21 cellular contexts compared by ENCODE assay signal in the genomic region with DNA sequence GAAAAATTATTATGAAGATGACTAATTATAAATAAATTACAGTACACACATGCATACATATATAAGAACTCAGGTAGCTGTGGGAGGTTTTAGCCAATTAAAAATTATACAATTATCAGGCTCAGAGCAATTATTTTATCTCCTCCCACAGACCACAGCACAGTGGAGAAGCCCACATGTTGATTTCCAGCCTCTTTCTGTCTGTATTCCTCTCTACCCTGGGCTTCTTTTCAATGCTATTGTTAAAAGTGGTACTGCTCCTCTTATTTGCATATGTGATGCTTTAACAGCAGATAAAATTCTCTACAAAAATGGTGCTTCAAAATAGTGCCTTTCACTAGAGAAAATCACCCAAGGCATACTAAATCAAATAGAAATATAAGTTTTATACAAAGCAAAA.
DNase-seq lines count a peak whose midpoint lies in the region; ATAC-seq and TF ChIP-seq lines count a peak whose summit lies in the region.
"Had no signal": no experiment of that assay in that cellular context is flagged by ENCODE, and none has a peak within 500 bp of the region (broad histone marks: within the 10 kb centered on the region; RNA-seq: fewer than 3 reads in every experiment).

No MANE protein-coding gene starts in this region.

- H3K27me3 Mint-ChIP-seq in mesothelial cell of epicardium (ENCODE audit: low read depth) = no peaks in the 10 kb centered on the region
- H3K27me3 Mint-ChIP-seq in stimulated activated naive B cell treated with anti-CD40 and anti-IgM and Interleukin-4, amounts not matched to agents 10 μg/mL and 1 μg/mL and 100 μg/mL, for 72 hours = no peaks in the 10 kb centered on the region
- H3K27me3 Mint-ChIP-seq: CD4-positive, alpha-beta memory T cell had no signal

- H3K4me1 ChIP-seq in BE2C = peaks cover 28% of the 10 kb centered on the region
- H3K4me1 ChIP-seq: Peyer's patch had no signal

- H3K9me3 ChIP-seq in BE2C = no peaks in the 10 kb centered on the region
- H3K9me3 ChIP-seq: MG63, pancreas, Peyer's patch had no signal

- H3K27me3 ChIP-seq in BE2C = no peaks in the 10 kb centered on the region
- H3K27me3 ChIP-seq: cardiac muscle cell, MG63, pancreas, Peyer's patch had no signal

- H3K4me3 Mint-ChIP-seq in mesothelial cell of epicardium = no peak overlapping the region
- H3K4me3 Mint-ChIP-seq in stimulated activated naive B cell treated with anti-CD40 and anti-IgM and Interleukin-4, amounts not matched to agents 10 μg/mL and 1 μg/mL and 100 μg/mL, for 72 hours = no peak overlapping the region
- H3K4me3 Mint-ChIP-seq: CD4-positive, alpha-beta memory T cell; nephron progenitor cell; T-helper 2 cell treated with Interferon-gamma antibody and Interleukin-4, amounts not matched to agents 5 μg/mL and 100 μg/mL, for 36 hours had no signal

- no peaks in the 10 kb centered on the region for H3K36me3 ChIP-seq in BE2C
- H3K36me3 ChIP-seq: cardiac muscle cell, pancreas, Peyer's patch had no signal

- no peak for ATAC-seq in stimulated activated naive B cell treated with anti-CD40 and anti-IgM and Interleukin-4, amounts not matched to agents 10 μg/mL and 1 μg/mL and 100 μg/mL, for 72 hours (replicated peaks)

- no peaks in the 10 kb centered on the region for H3K9me3 Mint-ChIP-seq in mesothelial cell of epicardium
- no peaks in the 10 kb centered on the region for H3K9me3 Mint-ChIP-seq in stimulated activated naive B cell treated with anti-CD40 and anti-IgM and Interleukin-4, amounts not matched to agents 10 μg/mL and 1 μg/mL and 100 μg/mL, for 72 hours
- H3K9me3 Mint-ChIP-seq: CD4-positive, alpha-beta memory T cell; H9; nephron progenitor cell; T-helper 2 cell treated with Interferon-gamma antibody and Interleukin-4, amounts not matched to agents 5 μg/mL and 100 μg/mL, for 36 hours had no signal

- peaks cover 22% of the 10 kb centered on the region for H3K36me3 Mint-ChIP-seq in mesothelial cell of epicardium
- H3K36me3 Mint-ChIP-seq in stimulated activated naive B cell treated with anti-CD40 and anti-IgM and Interleukin-4, amounts not matched to agents 10 μg/mL and 1 μg/mL and 100 μg/mL, for 72 hours = no peaks in the 10 kb centered on the region
- H3K36me3 Mint-ChIP-seq: CD4-positive, alpha-beta memory T cell had no signal

- H3K4me3 ChIP-seq in BE2C (ENCODE audit: low read depth, low read length) = peak overlapping the region; percentile 52
- H3K4me3 ChIP-seq: cardiac muscle cell, MG63, Peyer's patch had no signal

- in situ Hi-C loops in KBM-7 (cut with MboI; ENCODE audit: low pct_unique_long_range_greater_than_20kb, low sequenced_read_pairs) = no loop called here

- H3K27ac ChIP-seq in 22Rv1 (peak overlapping the region; percentile 89), VCaP (peak overlapping the region; percentile 82)
- H3K27ac ChIP-seq: cardiac muscle cell had no signal

- peak overlapping the region; percentile 70 for H3K27ac Mint-ChIP-seq in mesothelial cell of epicardium
- no peak overlapping the region for H3K27ac Mint-ChIP-seq in stimulated activated naive B cell treated with anti-CD40 and anti-IgM and Interleukin-4, amounts not matched to agents 10 μg/mL and 1 μg/mL and 100 μg/mL, for 72 hours
- H3K27ac Mint-ChIP-seq: CD4-positive, alpha-beta memory T cell; nephron progenitor cell; T-helper 2 cell treated with Interferon-gamma antibody and Interleukin-4, amounts not matched to agents 5 μg/mL and 100 μg/mL, for 36 hours had no signal

- DNase-seq in BE2C (no peak), mesothelial cell of epicardium (ENCODE audit: low spot score in 2 of 2, unreplicated experiment in 2 of 2) (no peak), KBM-7 (no peak)
- no peak for DNase-seq in stimulated activated naive B cell treated with anti-CD40 and anti-IgM and Interleukin-4, amounts not matched to agents 10 μg/mL and 1 μg/mL and 100 μg/mL, for 72 hours
- DNase-seq in activated effector memory CD4-positive, alpha-beta T cell treated with Interleukin-2 at 50 U/mL for 16 hours = no peak
- DNase-seq: activated CD4-positive, alpha-beta T cell treated with anti-CD3 and anti-CD28 coated beads, Interleukin-2, amount 50 U/mL, for 48 hours; activated gamma-delta T cell; CD4-positive, alpha-beta memory T cell; DMS 273 treated with DMSO at 0.1 percent for 48 hours; GF-D8; H9; MG63; NCI-H226; nephron progenitor cell; NK-92 treated with Interleukin-12 subunit alpha and Interleukin-12 subunit beta, amount 100 ng/mL, for 24 hours; pancreas; Peyer's patch had no signal

- TF ChIP-seq CTCF in 22Rv1 (IDR thresholded peaks at IDR 0.05) (no peak), BE2C (IDR thresholded peaks at IDR 0.05; ENCODE audit: low read depth, low read length) (no peak), VCaP (conservative IDR thresholded peaks at IDR 0.05) (no peak), mesothelial cell of epicardium (IDR thresholded peaks at IDR 0.05; ENCODE audit: unreplicated experiment) (no peak)

- H3K4me1 Mint-ChIP-seq in mesothelial cell of epicardium = peaks cover 69% of the 10 kb centered on the region
- no peaks in the 10 kb centered on the region for H3K4me1 Mint-ChIP-seq in stimulated activated naive B cell treated with anti-CD40 and anti-IgM and Interleukin-4, amounts not matched to agents 10 μg/mL and 1 μg/mL and 100 μg/mL, for 72 hours
- H3K4me1 Mint-ChIP-seq: CD4-positive, alpha-beta memory T cell had no signal
